In the genomic region with DNA sequence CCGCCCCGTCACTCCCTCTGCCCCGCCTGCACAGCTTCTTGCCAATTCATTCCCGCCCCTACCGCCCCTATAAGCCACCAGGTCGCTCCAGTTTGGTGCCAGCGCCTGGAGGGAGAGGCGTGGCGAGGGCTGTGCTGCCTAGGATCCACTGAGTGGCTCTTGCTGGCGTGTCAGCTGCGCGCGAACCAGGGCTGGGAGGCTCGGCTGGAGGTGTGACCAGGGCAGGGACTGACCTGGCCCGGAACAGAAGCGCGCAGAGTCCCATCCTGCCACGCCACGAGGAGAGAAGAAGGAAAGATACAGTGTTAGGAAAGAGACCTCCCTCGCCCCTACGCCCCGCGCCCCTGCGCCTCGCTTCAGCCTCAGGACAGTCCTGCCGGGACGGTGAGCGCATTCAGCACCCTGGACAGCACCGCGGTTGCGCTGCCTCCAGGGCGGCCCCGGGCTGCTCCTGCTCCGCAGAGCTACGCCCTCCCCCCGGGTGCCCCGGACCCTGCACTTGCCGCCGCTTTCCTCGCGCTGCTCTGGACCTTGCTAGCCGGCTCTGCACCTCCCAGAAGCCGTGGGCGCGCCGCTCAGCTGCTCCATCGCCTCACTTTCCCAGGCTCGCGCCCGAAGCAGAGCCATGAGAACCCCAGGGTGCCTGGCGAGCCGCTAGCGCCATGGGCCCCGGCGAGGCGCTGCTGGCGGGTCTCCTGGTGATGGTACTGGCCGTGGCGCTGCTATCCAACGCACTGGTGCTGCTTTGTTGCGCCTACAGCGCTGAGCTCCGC, we compare ENCODE assay signal across 8 cellular contexts. TPM values are rescaled to one million over a fixed set of nuclear protein-coding genes. Genes with fewer than 3 reads are reported as not detected.
A peak's percentile ranks its signal among the peaks of the same experiment; 100 is the strongest.
DNase-seq lines count a peak whose midpoint lies in the region; ATAC-seq and TF ChIP-seq lines count a peak whose summit lies in the region.

A gene with protein sequence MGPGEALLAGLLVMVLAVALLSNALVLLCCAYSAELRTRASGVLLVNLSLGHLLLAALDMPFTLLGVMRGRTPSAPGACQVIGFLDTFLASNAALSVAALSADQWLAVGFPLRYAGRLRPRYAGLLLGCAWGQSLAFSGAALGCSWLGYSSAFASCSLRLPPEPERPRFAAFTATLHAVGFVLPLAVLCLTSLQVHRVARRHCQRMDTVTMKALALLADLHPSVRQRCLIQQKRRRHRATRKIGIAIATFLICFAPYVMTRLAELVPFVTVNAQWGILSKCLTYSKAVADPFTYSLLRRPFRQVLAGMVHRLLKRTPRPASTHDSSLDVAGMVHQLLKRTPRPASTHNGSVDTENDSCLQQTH (plus strand): TSS at position 72 of the 773 bp plus-strand sequence. CDS start 591 bp downstream, at position 663.

- peaks cover 17% of the 10 kb centered on the region for H3K27me3 ChIP-seq in adrenal gland

- no peaks in the 10 kb centered on the region for H3K9me3 ChIP-seq in adrenal gland (replicated peaks in 1 of 3)

- peak; percentile 22 for DNase-seq in AG10803 (ENCODE audit: low read depth)
- DNase-seq in LNCaP clone FGC (ENCODE audit: low read depth), result peak; percentile 4
- DNase-seq in adrenal gland, result peak in 6 of 7 donors; percentile 23 to 61 (median 51)
- DNase-seq in islet precursor cell, result peak; percentile 93
- peak; percentile 15 for DNase-seq in stimulated activated CD8-positive, alpha-beta memory T cell treated with anti-CD3 and anti-CD28 coated beads, Interleukin-4, amount 100 ng/mL, for 24 hours (ENCODE audit: low read depth)
- no peak for DNase-seq in Kasumi-1 (lab: John Stamatoyannopoulos, UW)

- intact Hi-C loops in adrenal gland (cut with DNase I), result no loop called here

- 4 to 7% (median 5%) methylated on average over 16 to 63 of the region's 63 CpGs for WGBS in adrenal gland, 4 donors

- TF ChIP-seq POLR2A in adrenal gland (IDR thresholded peaks at IDR 0.05), result no peak

- TF ChIP-seq CTCF in AG10803 (conservative IDR thresholded peaks at IDR 0.05; ENCODE audit: low read length), result no peak
- TF ChIP-seq CTCF in LNCaP clone FGC (IDR thresholded peaks at IDR 0.05; ENCODE audit: control insufficient read depth, extremely low read depth, insufficient read depth), result no peak
- no peak for TF ChIP-seq CTCF in adrenal gland (IDR thresholded peaks at IDR 0.05)

- H3K4me3 ChIP-seq in AG10803 (ENCODE audit: low read length), result no peak within 1 kb of the TSS
- no peak within 1 kb of the TSS for H3K4me3 ChIP-seq in LNCaP clone FGC (ENCODE audit: low read depth, low read length)
- H3K4me3 ChIP-seq in adrenal gland, result no peak within 1 kb of the TSS

- no peaks in the 10 kb centered on the region for H3K4me1 ChIP-seq in adrenal gland (replicated peaks in 1 of 2)

- no peak within 1 kb of the TSS for H3K27ac ChIP-seq in adrenal gland

- ATAC-seq in HG02763 (IDR thresholded peaks at IDR 0.05; ENCODE audit: unreplicated experiment) (no peak), HG03025 (IDR thresholded peaks at IDR 0.05; ENCODE audit: low FRiP score, unreplicated experiment) (no peak)

- H3K36me3 ChIP-seq in adrenal gland (replicated peaks in 1 of 2), result no peaks in the 10 kb centered on the region

RNA-seq across cellular contexts. Expression of the gene that starts here (rescaled TPM):
- under 1 TPM in 1 of 8 donors, not detected in 7; 0.08 TPM for total RNA-seq in adrenal gland
- polyA plus RNA-seq in adrenal gland, result under 1 TPM in 2 of 3 donors, not detected in 1; 0.03 to 0.08 TPM

Comparison
In these comparisons a context has a peak if more than half of its experiments do, and no peak if none do; other contexts are left out.
1. Peak in DNase-seq in adrenal gland; RNA of the gene not detected or under 1 TPM.
2. DNase-seq: peak in AG10803 (single experiment), LNCaP clone FGC (single experiment), islet precursor cell (single experiment) and stimulated activated CD8-positive, alpha-beta memory T cell treated with anti-CD3 and anti-CD28 coated beads, Interleukin-4, amount 100 ng/mL, for 24 hours (single experiment); none in Kasumi-1 (0 of 2).